25 cellular contexts compared by ENCODE assay signal in the genomic region with DNA sequence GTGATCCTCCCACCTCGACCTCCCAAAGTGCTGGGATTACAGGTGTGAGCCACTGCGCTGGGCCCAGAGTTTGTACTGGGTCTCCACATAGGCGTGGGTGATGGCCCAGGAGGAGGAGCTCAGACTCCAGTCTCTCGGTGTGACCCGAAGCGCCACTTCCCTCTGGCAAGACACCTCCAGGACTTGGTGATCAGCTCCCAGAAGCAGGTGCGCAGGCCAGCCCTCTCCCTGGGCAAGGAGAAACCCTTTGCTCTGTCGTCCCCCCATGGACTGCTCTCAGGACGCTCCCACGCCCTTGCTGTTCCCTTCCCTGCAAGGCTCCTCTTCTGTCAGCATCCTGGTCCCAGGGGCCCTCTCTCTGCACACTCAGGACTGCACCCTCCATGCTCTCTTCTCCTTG.
"Had no signal": no experiment of that assay in that cellular context is flagged by ENCODE, and none has a peak within 500 bp of the region (broad histone marks: within the 10 kb centered on the region; RNA-seq: fewer than 3 reads in every experiment).

No MANE protein-coding gene starts in this region.

- H3K36me3 Mint-ChIP-seq: activated naive CD4-positive, alpha-beta T cell treated with anti-CD3 and anti-CD28 coated beads, Interleukin-2, amount 50 U/mL, for 24 hours; WTC11 had no signal

- H3K4me2 ChIP-seq: SK-N-SH had no signal

- H3K27me3 ChIP-seq: breast epithelium, Peyer's patch, SJCRH30 had no signal

- H3K27ac ChIP-seq: breast epithelium, Peyer's patch, RWPE1, SJCRH30 had no signal

- ATAC-seq: activated CD8-positive, alpha-beta T cell treated with anti-CD3 and anti-CD28 coated beads, Interleukin-2, amount 10 ng/mL, durations not matched to agents 7 days and 5 days; WTC11 had no signal

- H3K9ac ChIP-seq: SK-N-SH had no signal

- H3K4me3 Mint-ChIP-seq: activated CD8-positive, alpha-beta T cell treated with anti-CD3 and anti-CD28 coated beads, Interleukin-2, amount 10 ng/mL, durations not matched to agents 7 days and 5 days; activated naive CD4-positive, alpha-beta T cell treated with anti-CD3 and anti-CD28 coated beads, Interleukin-2, amount 50 U/mL, for 24 hours; WTC11 had no signal

- H3K36me3 ChIP-seq: breast epithelium, Peyer's patch, SJCRH30 had no signal

- H3K4me1 ChIP-seq: breast epithelium had no signal

- H3K27ac Mint-ChIP-seq: activated CD8-positive, alpha-beta T cell treated with anti-CD3 and anti-CD28 coated beads, Interleukin-2, amount 10 ng/mL, durations not matched to agents 7 days and 5 days; activated naive CD4-positive, alpha-beta T cell treated with anti-CD3 and anti-CD28 coated beads, Interleukin-2, amount 50 U/mL, for 24 hours; WTC11 had no signal

- DNase-seq: activated CD4-positive, alpha-beta T cell treated with anti-CD3 and anti-CD28 coated beads for 48 hours; activated CD4-positive, alpha-beta T cell treated with anti-CD3 and anti-CD28 coated beads, Interleukin-2, amount 50 U/mL, for 4 hours; activated CD4-positive, CD25-positive, alpha-beta regulatory T cell treated with anti-CD3 and anti-CD28 coated beads, Interleukin-2, amount 50 U/mL, for 72 hours; activated CD8-positive, alpha-beta memory T cell treated with anti-CD3 and anti-CD28 coated beads, Interleukin-2, amount 50 U/mL, for 48 hours; activated CD8-positive, alpha-beta T cell treated with anti-CD3 and anti-CD28 coated beads, Interleukin-2, amount 10 ng/mL, durations not matched to agents 7 days and 5 days; activated T-cell treated with anti-CD3 and anti-CD28 coated beads, Interleukin-2, amount 50 U/mL, for 1 hour; aorta; caudate nucleus; Kasumi-1; NCI-H1105 treated with DMSO at 0.1 percent for 48 hours; NCI-H1436 treated with DMSO at 0.1 percent for 48 hours; NCI-H187; NCI-H2081; NCI-H510A treated with DMSO at 0.1 percent for 48 hours; NCI-H69; NK-92 treated with Interleukin-12 subunit alpha and Interleukin-12 subunit beta, amount 100 ng/mL, for 24 hours; Peyer's patch; Right ventricle myocardium superior; SJCRH30; SK-N-SH; T-helper 9 cell had no signal

- H3K4me1 Mint-ChIP-seq: activated naive CD4-positive, alpha-beta T cell treated with anti-CD3 and anti-CD28 coated beads, Interleukin-2, amount 50 U/mL, for 24 hours had no signal

- H3K9me3 ChIP-seq: breast epithelium, Peyer's patch, SJCRH30, SK-N-SH had no signal

- H3K4me3 ChIP-seq: breast epithelium, Peyer's patch, SJCRH30 had no signal

- H3K9me3 Mint-ChIP-seq: activated naive CD4-positive, alpha-beta T cell treated with anti-CD3 and anti-CD28 coated beads, Interleukin-2, amount 50 U/mL, for 24 hours; WTC11 had no signal

- H3K27me3 Mint-ChIP-seq: activated naive CD4-positive, alpha-beta T cell treated with anti-CD3 and anti-CD28 coated beads, Interleukin-2, amount 50 U/mL, for 24 hours had no signal
